ENCODE assay signal across 1 cellular context in genomic region chr9:33638516-33638915, GRCh38.
TF ChIP-seq lines count a peak whose summit lies in the region.

No MANE protein-coding gene starts in this region.

TF ChIP-seq in A549, 52 proteins besides CTCF, POLR2A, EP300 and RAD21 (continued from another document):
- TF ChIP-seq, protein P1, sequence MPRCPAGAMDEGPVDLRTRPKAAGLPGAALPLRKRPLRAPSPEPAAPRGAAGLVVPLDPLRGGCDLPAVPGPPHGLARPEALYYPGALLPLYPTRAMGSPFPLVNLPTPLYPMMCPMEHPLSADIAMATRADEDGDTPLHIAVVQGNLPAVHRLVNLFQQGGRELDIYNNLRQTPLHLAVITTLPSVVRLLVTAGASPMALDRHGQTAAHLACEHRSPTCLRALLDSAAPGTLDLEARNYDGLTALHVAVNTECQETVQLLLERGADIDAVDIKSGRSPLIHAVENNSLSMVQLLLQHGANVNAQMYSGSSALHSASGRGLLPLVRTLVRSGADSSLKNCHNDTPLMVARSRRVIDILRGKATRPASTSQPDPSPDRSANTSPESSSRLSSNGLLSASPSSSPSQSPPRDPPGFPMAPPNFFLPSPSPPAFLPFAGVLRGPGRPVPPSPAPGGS (IDR thresholded peaks at IDR 0.05): no peak
- TF ChIP-seq, protein P2, sequence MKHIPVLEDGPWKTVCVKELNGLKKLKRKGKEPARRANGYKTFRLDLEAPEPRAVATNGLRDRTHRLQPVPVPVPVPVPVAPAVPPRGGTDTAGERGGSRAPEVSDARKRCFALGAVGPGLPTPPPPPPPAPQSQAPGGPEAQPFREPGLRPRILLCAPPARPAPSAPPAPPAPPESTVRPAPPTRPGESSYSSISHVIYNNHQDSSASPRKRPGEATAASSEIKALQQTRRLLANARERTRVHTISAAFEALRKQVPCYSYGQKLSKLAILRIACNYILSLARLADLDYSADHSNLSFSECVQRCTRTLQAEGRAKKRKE (CRISPR knock-in tag; IDR thresholded peaks at IDR 0.05; ENCODE audit: low read depth): no peak
- no peak for TF ChIP-seq CBX8 (IDR thresholded peaks at IDR 0.05)
- TF ChIP-seq ELK1 (IDR thresholded peaks at IDR 0.05; ENCODE audit: low read depth, low read length): no peak
- no peak for TF ChIP-seq RCOR1 (IDR thresholded peaks at IDR 0.05; ENCODE audit: low read depth, low read length)
- TF ChIP-seq TP53 (CRISPR knock-in tag; IDR thresholded peaks at IDR 0.05): no peak
- no peak for TF ChIP-seq TFCP2L1 (CRISPR knock-in tag; IDR thresholded peaks at IDR 0.05)
- TF ChIP-seq MAFK (IDR thresholded peaks at IDR 0.05; ENCODE audit: partially characterized antibody): no peak
- TF ChIP-seq NFE2L2 (conservative IDR thresholded peaks at IDR 0.05; ENCODE audit: low read length): no peak
- no peak for TF ChIP-seq ZSCAN20 (CRISPR knock-in tag; IDR thresholded peaks at IDR 0.05)
